In genomic region chr10:26311383-26311940, GRCh38 we compare ENCODE assay signal across 30 cellular contexts.
DNase-seq lines count a peak whose midpoint lies in the region; ATAC-seq and TF ChIP-seq lines count a peak whose summit lies in the region.
"Had no signal": no experiment of that assay in that cellular context is flagged by ENCODE, and none has a peak within 500 bp of the region (broad histone marks: within the 10 kb centered on the region; RNA-seq: fewer than 3 reads in every experiment).

No MANE protein-coding gene starts in this region.

- H3K4me1 ChIP-seq in endodermal cell (ENCODE audit: control insufficient read depth, insufficient read depth, low read length) (peaks cover 3% of the 10 kb centered on the region), mesendoderm (ENCODE audit: control insufficient read depth, low read depth, low read length) (no peaks in the 10 kb centered on the region)
- H3K4me1 ChIP-seq: HAP-1, left lung, psoas muscle, SJSA1 had no signal

- no peak overlapping the region for H3K18ac ChIP-seq in mesendoderm (ENCODE audit: low read length)

- no peaks in the 10 kb centered on the region for H3K79me1 ChIP-seq in mesendoderm (ENCODE audit: low read length)

- no peaks in the 10 kb centered on the region for H3K36me3 ChIP-seq in endodermal cell (ENCODE audit: control insufficient read depth, insufficient read depth, low read length)
- no peaks in the 10 kb centered on the region for H3K36me3 ChIP-seq in mesendoderm (ENCODE audit: control insufficient read depth, insufficient read depth, low read length)
- H3K36me3 ChIP-seq: HAP-1, left lung, SJSA1 had no signal

- H3K27ac Mint-ChIP-seq in HFFc6 = no peak overlapping the region
- no peak overlapping the region for H3K27ac Mint-ChIP-seq in endodermal cell
- H3K27ac Mint-ChIP-seq in activated CD8-positive, alpha-beta T cell treated with anti-CD3 and anti-CD28 coated beads, Interleukin-2, amount 10 ng/mL, durations not matched to agents 7 days and 5 days = no peak overlapping the region
- H3K27ac Mint-ChIP-seq: activated naive CD4-positive, alpha-beta T cell treated with anti-CD3 and anti-CD28 coated beads, Interleukin-2, amount 50 U/mL, for 24 hours; activated T-helper 17 cell treated with anti-CD3 and anti-CD28 coated beads, Interleukin-2, amount 50 U/mL, for 72 hours; B cell; immature natural killer cell; stimulated activated naive CD8-positive, alpha-beta T cell treated with anti-CD3 and anti-CD28 coated beads, Interleukin-15, Interleukin-2, amounts not matched to agents 100 ng/mL and 50 ng/mL, for 24 hours had no signal

- H3K56ac ChIP-seq in mesendoderm (ENCODE audit: low read length) = no peak overlapping the region

- peaks cover 4% of the 10 kb centered on the region; the same call in 1 of the 2 replicates for H3K9me3 Mint-ChIP-seq in HFFc6
- no peaks in the 10 kb centered on the region for H3K9me3 Mint-ChIP-seq in endodermal cell
- H3K9me3 Mint-ChIP-seq in activated CD8-positive, alpha-beta T cell treated with anti-CD3 and anti-CD28 coated beads, Interleukin-2, amount 10 ng/mL, durations not matched to agents 7 days and 5 days (ENCODE audit: insufficient read depth) = no peaks in the 10 kb centered on the region
- H3K9me3 Mint-ChIP-seq: activated naive CD4-positive, alpha-beta T cell treated with anti-CD3 and anti-CD28 coated beads, Interleukin-2, amount 50 U/mL, for 24 hours; activated T-helper 17 cell treated with anti-CD3 and anti-CD28 coated beads, Interleukin-2, amount 50 U/mL, for 72 hours; stimulated activated naive CD8-positive, alpha-beta T cell treated with anti-CD3 and anti-CD28 coated beads, Interleukin-15, Interleukin-2, amounts not matched to agents 100 ng/mL and 50 ng/mL, for 24 hours had no signal

- H3K9me3 ChIP-seq in endodermal cell (ENCODE audit: control insufficient read depth, low read length) = no peaks in the 10 kb centered on the region
- H3K9me3 ChIP-seq: HAP-1, left lung, psoas muscle, SJSA1 had no signal

- H3K4me3 Mint-ChIP-seq in HFFc6 (no peak overlapping the region), endodermal cell (no peak overlapping the region)
- no peak overlapping the region for H3K4me3 Mint-ChIP-seq in activated CD8-positive, alpha-beta T cell treated with anti-CD3 and anti-CD28 coated beads, Interleukin-2, amount 10 ng/mL, durations not matched to agents 7 days and 5 days
- H3K4me3 Mint-ChIP-seq: activated naive CD4-positive, alpha-beta T cell treated with anti-CD3 and anti-CD28 coated beads, Interleukin-2, amount 50 U/mL, for 24 hours; activated T-helper 17 cell treated with anti-CD3 and anti-CD28 coated beads, Interleukin-2, amount 50 U/mL, for 72 hours; B cell; immature natural killer cell; stimulated activated naive CD8-positive, alpha-beta T cell treated with anti-CD3 and anti-CD28 coated beads, Interleukin-15, Interleukin-2, amounts not matched to agents 100 ng/mL and 50 ng/mL, for 24 hours had no signal

- POLR2A ChIA-PET in activated CD8-positive, alpha-beta T cell treated with anti-CD3 and anti-CD28 coated beads, Interleukin-2, amount 10 ng/mL, durations not matched to agents 7 days and 5 days (lab: Charles Lee) = no interaction called here

- DNase-seq in AG10803 (ENCODE audit: low read depth) (no peak), HFFc6 (no peak), endodermal cell (peak; percentile 86), mesendoderm (peak; percentile 85), AG08396 (ENCODE audit: low spot score) (no peak), T-helper 9 cell (no peak), OCI-M1 (lab: John Stamatoyannopoulos, UW) (no peak)
- DNase-seq in activated CD8-positive, alpha-beta T cell treated with anti-CD3 and anti-CD28 coated beads, Interleukin-2, amount 10 ng/mL, durations not matched to agents 7 days and 5 days = no peak
- DNase-seq: activated CD4-positive, alpha-beta T cell treated with anti-CD3 and anti-CD28 coated beads, Interleukin-2, amount 50 U/mL, for 48 hours; amygdala; effector CD4-positive, alpha-beta T cell; erythroblast; head of caudate nucleus; immature natural killer cell; left lung; mesenchymal stem cell; NCI-H1436 treated with DMSO at 0.1 percent for 48 hours; NCI-H2107; NCI-H446 treated with DMSO at 0.1 percent for 48 hours; nucleus accumbens; PC-9; psoas muscle; T-helper 1 cell had no signal

- H3K36me3 Mint-ChIP-seq in HFFc6 (ENCODE audit: low read depth) = no peaks in the 10 kb centered on the region
- H3K36me3 Mint-ChIP-seq in endodermal cell (ENCODE audit: low read depth) = no peaks in the 10 kb centered on the region
- H3K36me3 Mint-ChIP-seq in activated CD8-positive, alpha-beta T cell treated with anti-CD3 and anti-CD28 coated beads, Interleukin-2, amount 10 ng/mL, durations not matched to agents 7 days and 5 days (ENCODE audit: low read depth) = no peaks in the 10 kb centered on the region
- H3K36me3 Mint-ChIP-seq: activated naive CD4-positive, alpha-beta T cell treated with anti-CD3 and anti-CD28 coated beads, Interleukin-2, amount 50 U/mL, for 24 hours; immature natural killer cell had no signal

- H3K27me3 ChIP-seq in endodermal cell (ENCODE audit: control insufficient read depth, insufficient read depth, low read length, poor library complexity, severe bottlenecking) (no peaks in the 10 kb centered on the region), mesendoderm (ENCODE audit: insufficient read depth, low read length, poor library complexity) (no peaks in the 10 kb centered on the region)
- H3K27me3 ChIP-seq: SJSA1 had no signal

- no peak for ATAC-seq in activated CD8-positive, alpha-beta T cell treated with anti-CD3 and anti-CD28 coated beads, Interleukin-2, amount 10 ng/mL, durations not matched to agents 7 days and 5 days
- ATAC-seq: activated CD4-positive, CD25-positive, alpha-beta regulatory T cell treated with anti-CD3 and anti-CD28 coated beads, Interleukin-2, amount 50 U/mL, for 24 hours; activated T-helper 17 cell treated with anti-CD3 and anti-CD28 coated beads, Interleukin-2, amount 50 U/mL, for 72 hours; left lung; psoas muscle had no signal

- H3K4me1 Mint-ChIP-seq in HFFc6 (ENCODE audit: low read depth) = no peaks in the 10 kb centered on the region
- peaks cover 23% of the 10 kb centered on the region for H3K4me1 Mint-ChIP-seq in endodermal cell
- H3K4me1 Mint-ChIP-seq in activated CD8-positive, alpha-beta T cell treated with anti-CD3 and anti-CD28 coated beads, Interleukin-2, amount 10 ng/mL, durations not matched to agents 7 days and 5 days (ENCODE audit: low read depth) = no peaks in the 10 kb centered on the region
- H3K4me1 Mint-ChIP-seq: activated naive CD4-positive, alpha-beta T cell treated with anti-CD3 and anti-CD28 coated beads, Interleukin-2, amount 50 U/mL, for 24 hours; activated T-helper 17 cell treated with anti-CD3 and anti-CD28 coated beads, Interleukin-2, amount 50 U/mL, for 72 hours; immature natural killer cell had no signal

- no peak overlapping the region for H3K4ac ChIP-seq in mesendoderm (ENCODE audit: low read depth, low read length)

- CTCF ChIA-PET in activated CD8-positive, alpha-beta T cell treated with anti-CD3 and anti-CD28 coated beads, Interleukin-2, amount 10 ng/mL, durations not matched to agents 7 days and 5 days (lab: Charles Lee) = no interaction called here

- H3K79me2 ChIP-seq in mesendoderm (ENCODE audit: control insufficient read depth, insufficient read depth, low read length) = no peaks in the 10 kb centered on the region

- H4K8ac ChIP-seq in mesendoderm (ENCODE audit: low read depth, low read length) = no peak overlapping the region

- 45 to 57% methylated on average over 6 of the region's 6 CpGs for WGBS in endodermal cell (ENCODE audit: insufficient coverage in 1 of 2, insufficient read length in 1 of 2), 2 experiments
- no CpG with 5 or more reads among the region's 6 CpGs for WGBS in mesendoderm (ENCODE audit: extremely low coverage, insufficient coverage, low lambda C conversion rate)

- H3K27me3 Mint-ChIP-seq in HFFc6 (ENCODE audit: insufficient read depth) (peaks cover 8% of the 10 kb centered on the region), endodermal cell (ENCODE audit: insufficient read depth) (no peaks in the 10 kb centered on the region)
- peaks cover 17% of the 10 kb centered on the region for H3K27me3 Mint-ChIP-seq in activated CD8-positive, alpha-beta T cell treated with anti-CD3 and anti-CD28 coated beads, Interleukin-2, amount 10 ng/mL, durations not matched to agents 7 days and 5 days (ENCODE audit: low read depth)

- H3K23ac ChIP-seq in mesendoderm (ENCODE audit: low read length) = no peak overlapping the region

- H2BK5ac ChIP-seq in mesendoderm (ENCODE audit: low read length) = no peak overlapping the region

- H3K4me2 ChIP-seq in mesendoderm (ENCODE audit: low read length) = no peak overlapping the region
- H3K4me2 ChIP-seq: PC-9 had no signal

- no peak overlapping the region for H2BK15ac ChIP-seq in mesendoderm (replicated peaks; ENCODE audit: low read depth)

- TF ChIP-seq CTCF in AG10803 (conservative IDR thresholded peaks at IDR 0.05; ENCODE audit: low read length) (0 out of 2 replicates have a peak, but pooled peaks have one; percentile 5), HFFc6 (IDR thresholded peaks at IDR 0.05) (0 out of 2 replicates have a peak, but pooled peaks have one; percentile 10), endodermal cell (conservative IDR thresholded peaks at IDR 0.05) (peak; percentile 77)

- H3K27ac ChIP-seq in endodermal cell (ENCODE audit: low read depth, low read length) = no peak overlapping the region
- no peak overlapping the region for H3K27ac ChIP-seq in mesendoderm (ENCODE audit: low read depth, low read length)
- H3K27ac ChIP-seq: left lung, PC-9, psoas muscle, SJSA1 had no signal

- H3K4me3 ChIP-seq in AG10803 (ENCODE audit: low read length) (no peak overlapping the region), endodermal cell (ENCODE audit: low read length) (no peak overlapping the region), mesendoderm (ENCODE audit: low read length) (no peak overlapping the region)
- H3K4me3 ChIP-seq: HAP-1, left lung, PC-9, psoas muscle, SJSA1 had no signal

- H3K9ac ChIP-seq in endodermal cell (ENCODE audit: extremely low read depth, low read length, poor library complexity, severe bottlenecking) (no peak overlapping the region), mesendoderm (ENCODE audit: low read length) (no peak overlapping the region)

- no peak overlapping the region for H2BK120ac ChIP-seq in mesendoderm (ENCODE audit: low read depth, low read length)

- H2AK5ac ChIP-seq in mesendoderm (ENCODE audit: low read length) = no peak overlapping the region

- no peak overlapping the region for H4K5ac ChIP-seq in mesendoderm (ENCODE audit: low read length)

Comparison
In these comparisons a context has a peak if more than half of its experiments do, and no peak if none do; other contexts are left out.
1. DNase-seq: peak in endodermal cell (single experiment) and mesendoderm (single experiment); none in AG10803 (single experiment), HFFc6 (single experiment), AG08396 (single experiment), activated CD8-positive, alpha-beta T cell treated with anti-CD3 and anti-CD28 coated beads, Interleukin-2, amount 10 ng/mL, durations not matched to agents 7 days and 5 days (single experiment), T-helper 9 cell (single experiment) and OCI-M1 (single experiment).
2. CTCF ChIP-seq: peak in every context shown above with its lines; median percentile 77 in endodermal cell; 10 in HFFc6; 5 in AG10803.